ENCODE assay signal across 26 cellular contexts in the genomic region with DNA sequence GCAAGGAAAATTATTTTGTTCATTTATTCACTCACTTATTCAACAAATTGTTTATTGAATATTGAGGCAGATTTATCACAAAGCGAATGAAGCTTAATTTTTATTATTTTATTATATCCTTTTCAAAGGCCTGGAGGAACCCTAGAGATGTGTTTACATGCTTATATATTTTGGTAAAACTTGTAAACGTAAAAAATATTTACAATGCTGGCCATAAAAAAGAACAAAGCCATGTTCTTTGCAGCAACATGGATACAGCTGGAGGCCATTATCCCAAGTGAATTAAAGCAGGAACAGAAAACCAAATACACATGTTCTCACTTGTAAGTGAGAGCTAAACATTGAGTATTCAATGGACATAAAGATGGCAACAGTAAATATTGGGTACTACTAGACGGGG.
"Had no signal": no experiment of that assay in that cellular context is flagged by ENCODE, and none has a peak within 500 bp of the region (broad histone marks: within the 10 kb centered on the region; RNA-seq: fewer than 3 reads in every experiment).

No MANE protein-coding gene starts in this region.

- DNase-seq: activated effector memory CD4-positive, alpha-beta T cell treated with anti-CD3 and anti-CD28 coated beads, Interleukin-2, amount 50 U/mL, for 16 hours; activated effector memory CD4-positive, alpha-beta T cell treated with Interleukin-2 at 50 U/mL for 16 hours; activated gamma-delta T cell; activated gamma-delta T cell treated with Interleukin-2 at 50 U/mL for 16 hours; activated naive CD4-positive, alpha-beta T cell; activated naive CD4-positive, alpha-beta T cell treated with anti-CD3 and anti-CD28 coated beads for 36 hours; activated naive CD4-positive, alpha-beta T cell treated with anti-CD3 and anti-CD28 coated beads, Interleukin-2, amount 10 ng/mL, durations not matched to agents 7 days and 5 days; activated naive CD4-positive, alpha-beta T cell treated with anti-CD3 and anti-CD28 coated beads, Interleukin-2, amount 50 U/mL, for 16 hours; activated naive CD4-positive, alpha-beta T cell treated with Interleukin-2 at 50 U/mL for 16 hours; activated naive CD8-positive, alpha-beta T cell treated with anti-CD3 and anti-CD28 coated beads for 36 hours; activated naive CD8-positive, alpha-beta T cell treated with anti-CD3 and anti-CD28 coated beads, Interleukin-2, amount 10 ng/mL, durations not matched to agents 7 days and 5 days; activated naive CD8-positive, alpha-beta T cell treated with anti-CD3 and anti-CD28 coated beads, Interleukin-2, amount 50 U/mL, for 24 hours; activated T-cell treated with anti-CD3 and anti-CD28 coated beads, Interleukin-2, amount 50 U/mL, for 24 hours; activated T-cell treated with anti-CD3 and anti-CD28 coated beads, Interleukin-2, amount 50 U/mL, for 4 hours; activated T-cell treated with anti-CD3 and anti-CD28 coated beads, Interleukin-2, amount 50 U/mL, for 48 hours; activated T-cell treated with anti-CD3 and anti-CD28 coated beads, Interleukin-2, amount 50 U/mL, for 72 hours; adrenal gland; amniotic stem cell; amygdala; anterior cingulate cortex; aorta; body of pancreas; brain microvascular endothelial cell; caudate nucleus; central memory CD4-positive, alpha-beta T cell; cerebellar nuclear complex had no signal
